In the genomic region with DNA sequence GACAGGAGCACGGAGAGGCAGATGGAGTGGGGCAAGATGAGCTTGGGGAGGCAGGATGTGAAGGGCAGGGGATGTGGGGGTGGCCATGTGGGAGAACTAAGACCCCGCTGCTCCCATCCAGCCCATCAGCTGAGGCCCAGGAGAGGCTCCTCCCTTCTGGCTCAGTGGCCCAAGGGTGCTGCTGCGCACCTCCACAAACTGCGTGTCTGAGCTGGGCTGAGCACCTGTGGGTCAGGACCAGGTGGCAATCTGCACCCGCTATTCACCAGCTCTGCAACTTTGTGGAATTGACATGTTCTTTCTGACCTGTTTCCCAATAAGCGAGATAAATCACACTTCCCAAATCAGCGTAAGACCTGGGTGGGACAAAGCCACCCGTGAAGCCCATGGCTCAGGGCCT, we compare ENCODE assay signal across 14 cellular contexts. TPM values are rescaled to one million over a fixed set of nuclear protein-coding genes. Genes with fewer than 3 reads are reported as not detected.
A peak's percentile ranks its signal among the peaks of the same experiment; 100 is the strongest.
DNase-seq lines count a peak whose midpoint lies in the region; ATAC-seq, FAIRE-seq and TF ChIP-seq lines count a peak whose summit lies in the region.
"Had no signal": no experiment of that assay in that cellular context is flagged by ENCODE, and none has a peak within 500 bp of the region (broad histone marks: within the 10 kb centered on the region; RNA-seq: fewer than 3 reads in every experiment).

No MANE protein-coding gene starts in this region.

- H3K27ac ChIP-seq in coronary artery (peak overlapping the region; percentile 11 to 83), sigmoid colon (peak overlapping the region; percentile 61 to 80 (median 74))

- peak; percentile 30 for DNase-seq in CD1c-positive myeloid dendritic cell (ENCODE audit: extremely low spot score)
- no peak for DNase-seq in HTR-8/SVneo (ENCODE audit: insufficient read length, low spot score)
- DNase-seq in coronary artery (ENCODE audit: low spot score): no peak
- DNase-seq in sigmoid colon: no peak
- no peak for DNase-seq in germinal center (ENCODE audit: low spot score)
- no peak for DNase-seq in RPMI8226
- no peak for DNase-seq in foreskin melanocyte
- DNase-seq: IMR-90, NCI-H1694, SW 1271 had no signal

- peak; percentile 16 for FAIRE-seq in HTR-8/SVneo (lab: Jason Lieb, UNC)
- FAIRE-seq: astrocyte, endothelial cell of umbilical vein had no signal

- no peak for TF ChIP-seq POLR2A in sigmoid colon (IDR thresholded peaks at IDR 0.05)

- no peak for TF ChIP-seq CTCF in coronary artery (IDR thresholded peaks at IDR 0.05)
- no peak for TF ChIP-seq CTCF in sigmoid colon (IDR thresholded peaks at IDR 0.05)

- H3K9me3 ChIP-seq in sigmoid colon: no peaks in the 10 kb centered on the region

- intact Hi-C loops in sigmoid colon (cut with DNase I): no loop called here

- peaks cover 0 to 27% (median 11%) of the 10 kb centered on the region in 4 donors for H3K36me3 ChIP-seq in sigmoid colon

- no peak for ATAC-seq in HG03469 (IDR thresholded peaks at IDR 0.05; ENCODE audit: unreplicated experiment)

- no peak for TF ChIP-seq EP300 in sigmoid colon (IDR thresholded peaks at IDR 0.05)

- H3K4me3 ChIP-seq in coronary artery (no peak overlapping the region), sigmoid colon (no peak overlapping the region)
- H3K4me3 ChIP-seq: GM23338 had no signal

- 94 to 96% methylated on average over 8 of the region's 8 CpGs for WGBS in sigmoid colon, 2 donors

- no peaks in the 10 kb centered on the region for H3K27me3 ChIP-seq in sigmoid colon

- H3K4me1 ChIP-seq in sigmoid colon: peaks cover 0 to 28% (median 23%) of the 10 kb centered on the region in 4 donors

RNA-seq across cellular contexts. Expression of a gene that starts 11.5 kb away (rescaled TPM):
- total RNA-seq in sigmoid colon: 10 to 100 TPM; 26.0 to 53.5 (median 43.5) TPM
- polyA plus RNA-seq in sigmoid colon: 100 to 1,000 TPM in 1 of 3 donors, 10 to 100 TPM in 2; 10.2 to 172 (median 14.3) TPM
